ENCODE assay signal across 1 cellular context in genomic region chr5:67605730-67606585, GRCh38.
TF ChIP-seq lines count a peak whose summit lies in the region.

No MANE protein-coding gene starts in this region.

TF ChIP-seq in HepG2, 621 proteins besides CTCF, POLR2A, EP300 and RAD21 (continued from another document and continues in another):
- TF ChIP-seq IKZF5 (CRISPR knock-in tag; IDR thresholded peaks at IDR 0.05) (peak; percentile 43; the same call in 1 of the 2 replicates), ZNF576 (CRISPR knock-in tag; IDR thresholded peaks at IDR 0.05) (no peak), ZNF724P (CRISPR knock-in tag; IDR thresholded peaks at IDR 0.05; ENCODE audit: borderline replicate concordance) (no peak), ZNF83 (CRISPR knock-in tag; IDR thresholded peaks at IDR 0.05; ENCODE audit: borderline replicate concordance) (no peak), FOXA3 (CRISPR knock-in tag; IDR thresholded peaks at IDR 0.05) (peak; percentile 32), EHMT2 (IDR thresholded peaks at IDR 0.05; ENCODE audit: borderline replicate concordance, low read depth, low read length) (peak; percentile 74; the same call in 1 of the 2 replicates), PHF5A (CRISPR knock-in tag; IDR thresholded peaks at IDR 0.05; ENCODE audit: low read depth, unreplicated experiment) (no peak), ELF3 (CRISPR knock-in tag; IDR thresholded peaks at IDR 0.05) (no peak), ZNF335 (CRISPR knock-in tag; IDR thresholded peaks at IDR 0.05) (no peak), SNRNP70 (IDR thresholded peaks at IDR 0.05; ENCODE audit: low read depth, low read length) (no peak), PHF20 (CRISPR knock-in tag; IDR thresholded peaks at IDR 0.05) (no peak), HOXA5 (CRISPR knock-in tag; IDR thresholded peaks at IDR 0.05) (peak; percentile 24; the same call in 1 of the 2 replicates), GLMP (CRISPR knock-in tag; IDR thresholded peaks at IDR 0.05; ENCODE audit: borderline replicate concordance) (no peak), ESRRA (CRISPR knock-in tag; IDR thresholded peaks at IDR 0.05; ENCODE audit: low read depth) (no peak), CHD4 (IDR thresholded peaks at IDR 0.05; ENCODE audit: borderline replicate concordance, low read length) (peak; percentile 66; the same call in 1 of the 2 replicates), SATB2 (CRISPR knock-in tag; IDR thresholded peaks at IDR 0.05) (no peak), ZFP91 (CRISPR knock-in tag; IDR thresholded peaks at IDR 0.05; ENCODE audit: borderline replicate concordance) (no peak), BORCS8-MEF2B (CRISPR knock-in tag; IDR thresholded peaks at IDR 0.05) (peak; percentile 43; the same call in 1 of the 2 replicates), STAT5B (CRISPR knock-in tag; IDR thresholded peaks at IDR 0.05) (no peak), ZSCAN9 (CRISPR knock-in tag; IDR thresholded peaks at IDR 0.05; ENCODE audit: borderline replicate concordance) (no peak), CSRNP1 (CRISPR knock-in tag; IDR thresholded peaks at IDR 0.05) (0 out of 2 replicates have a peak, but pooled peaks have one; percentile 16), FOXC1 (CRISPR knock-in tag; IDR thresholded peaks at IDR 0.05; ENCODE audit: borderline replicate concordance) (no peak), ZNF720 (CRISPR knock-in tag; IDR thresholded peaks at IDR 0.05) (no peak), THRA (CRISPR knock-in tag; IDR thresholded peaks at IDR 0.05; ENCODE audit: borderline replicate concordance) (peak; percentile 57; the same call in 1 of the 2 replicates), TIGD3 (CRISPR knock-in tag; IDR thresholded peaks at IDR 0.05; ENCODE audit: borderline replicate concordance) (no peak), KMT2A (CRISPR knock-in tag; IDR thresholded peaks at IDR 0.05) (no peak), HNRNPL (IDR thresholded peaks at IDR 0.05; ENCODE audit: low read depth, low read length) (no peak), MLX (CRISPR knock-in tag; IDR thresholded peaks at IDR 0.05) (peak; percentile 41; the same call in 1 of the 2 replicates), FOSL2 (CRISPR knock-in tag; IDR thresholded peaks at IDR 0.05) (peak; percentile 53; the same call in 1 of the 2 replicates), FOXJ3 (CRISPR knock-in tag; IDR thresholded peaks at IDR 0.05; ENCODE audit: borderline replicate concordance) (peak; percentile 25; the same call in 1 of the 2 replicates), RAD51 (IDR thresholded peaks at IDR 0.05; ENCODE audit: borderline replicate concordance) (no peak), SKI (IDR thresholded peaks at IDR 0.05; ENCODE audit: partially characterized antibody) (peak; percentile 21), HHEX (CRISPR knock-in tag; IDR thresholded peaks at IDR 0.05) (no peak), ADNP (CRISPR knock-in tag; IDR thresholded peaks at IDR 0.05) (no peak), TGIF2 (CRISPR knock-in tag; IDR thresholded peaks at IDR 0.05) (0 out of 2 replicates have a peak, but pooled peaks have one; percentile 37), WIZ (CRISPR knock-in tag; IDR thresholded peaks at IDR 0.05) (no peak), MNT (IDR thresholded peaks at IDR 0.05) (no peak), ZNF30 (CRISPR knock-in tag; IDR thresholded peaks at IDR 0.05) (no peak), MIER3 (CRISPR knock-in tag; IDR thresholded peaks at IDR 0.05; ENCODE audit: borderline replicate concordance) (peak; percentile 67; the same call in 1 of the 2 replicates), ZBTB8A (CRISPR knock-in tag; IDR thresholded peaks at IDR 0.05; ENCODE audit: borderline replicate concordance, low read depth) (no peak), ARID5B (CRISPR knock-in tag; IDR thresholded peaks at IDR 0.05) (peak; percentile 76), ZNF18 (CRISPR knock-in tag; IDR thresholded peaks at IDR 0.05; ENCODE audit: insufficient replicate concordance) (no peak), ATF7 (IDR thresholded peaks at IDR 0.05) (no peak), ATF7 (CRISPR knock-in tag; IDR thresholded peaks at IDR 0.05) (no peak; the same call in 1 of the 2 replicates), CAMTA2 (CRISPR knock-in tag; IDR thresholded peaks at IDR 0.05; ENCODE audit: borderline replicate concordance) (no peak)
